ENCODE assay signal across 8 cellular contexts in genomic region chr11:17014321-17014773, GRCh38. TPM values are rescaled to one million over a fixed set of nuclear protein-coding genes. Genes with fewer than 3 reads are reported as not detected.
DNase-seq lines count a peak whose midpoint lies in the region; ATAC-seq, FAIRE-seq and TF ChIP-seq lines count a peak whose summit lies in the region.

Gene PLEKHA7 (minus strand): TSS chr11:17014414. CDS start chr11:17014401, 13 bp downstream.

- no peak for ATAC-seq in HG03378 (IDR thresholded peaks at IDR 0.05; ENCODE audit: unreplicated experiment)
- no peak for ATAC-seq in HG02763 (IDR thresholded peaks at IDR 0.05; ENCODE audit: unreplicated experiment)

- H2BK5ac ChIP-seq in H1 (ENCODE audit: low read depth, low read length): peak within 1 kb of the TSS; percentile 6; the same call in 1 of the 2 replicates

- peaks cover 0 to 9% of the 10 kb centered on the region in 2 experiments; a peak in 2 of 4 replicates for H3K79me2 ChIP-seq in H1 (ENCODE audit: control insufficient read depth in 1 of 2, insufficient read depth in 2 of 2, low read length in 2 of 2)

- peak within 1 kb of the TSS; percentile 92 to 98 for H3K4me2 ChIP-seq in H1 (ENCODE audit: insufficient read depth in 1 of 2, low read depth in 2 of 2, low read length in 2 of 2)

- H2BK12ac ChIP-seq in H1 (ENCODE audit: low read depth, low read length): peak within 1 kb of the TSS; percentile 52; the same call in 1 of the 2 replicates

- H4K91ac ChIP-seq in H1 (replicated peaks; ENCODE audit: insufficient read length, low read length): no peak within 1 kb of the TSS

- H3K27me3 ChIP-seq in Peyer's patch (no peaks in the 10 kb centered on the region), H1 (replicated peaks in 1 of 4; ENCODE audit: control insufficient read depth in 3 of 4, extremely low read depth in 1 of 4, insufficient read depth in 3 of 4, low read length in 3 of 4) (peaks cover 0 to 3% (median 1%) of the 10 kb centered on the region in 4 experiments; a peak in 3 of 7 replicates)

- peak within 1 kb of the TSS; percentile 31 to 97 (median 90) for H3K27ac ChIP-seq in Peyer's patch
- no peak within 1 kb of the TSS for H3K27ac ChIP-seq in H1 (ENCODE audit: low read depth, low read length)

- no peak within 1 kb of the TSS for H3K14ac ChIP-seq in H1 (ENCODE audit: insufficient read length)

- CTCF ChIA-PET in H1 (lab: Charles Lee; ENCODE audit: partially characterized antibody): interaction anchor here (0.6 to 5.2 kb wide), 24 partner anchors 11 to 203 kb away, joined by 3 to 34 read pairs (median 5); no protein-coding TSS in a partner anchor

- POLR2A ChIA-PET in H1 (lab: Charles Lee; ENCODE audit: partially characterized antibody): interaction anchor here (0.8 to 2.3 kb wide), 11 partner anchors 9 to 127 kb away, joined by 3 to 16 read pairs (median 4); partner anchors contain the start of gene RPS13

- peak in 1 of 2 donors; percentile 50 for TF ChIP-seq POLR2A in Peyer's patch (IDR thresholded peaks at IDR 0.05)
- TF ChIP-seq POLR2A in H1 (IDR thresholded peaks at IDR 0.05; ENCODE audit: control extremely low read depth in 1 of 2, low read depth in 2 of 2, low read length in 2 of 2): no peak

- H3K4me3 ChIP-seq in Peyer's patch (peak within 1 kb of the TSS; percentile 70 to 97 (median 82)), H1 (ENCODE audit: extremely low read depth in 1 of 4, insufficient read depth in 2 of 4, low read depth in 3 of 4, low read length in 4 of 4) (peak within 1 kb of the TSS; percentile 76 to 98 (median 90))

- DNase-seq in NCI-H510A treated with DMSO at 0.1 percent for 48 hours (lab: John Stamatoyannopoulos, UW): peak; percentile 14
- no peak for DNase-seq in NCI-H510A (lab: John Stamatoyannopoulos, UW)
- DNase-seq in Peyer's patch: peak in 2 of 3 donors; percentile 56 to 84
- DNase-seq in H1 (ENCODE audit: low read depth in 1 of 2, low spot score in 2 of 2): no peak
- DNase-seq in mucosa of gallbladder (ENCODE audit: low spot score): no peak
- no peak for DNase-seq in OCI-M1 (lab: John Stamatoyannopoulos, UW)

- peak within 1 kb of the TSS; percentile 87 for H2AFZ ChIP-seq in H1 (ENCODE audit: low read length)

- H3K9ac ChIP-seq in H1 (replicated peaks in 1 of 4; ENCODE audit: extremely low read depth in 1 of 4, low read depth in 3 of 4, low read length in 3 of 4): peak within 1 kb of the TSS; percentile 60 to 87 (median 69)

- TF ChIP-seq RAD21 in H1 (IDR thresholded peaks at IDR 0.05 in 1 of 2, conservative IDR thresholded peaks at IDR 0.05 in 1 of 2; ENCODE audit: low read depth in 2 of 2, low read length in 2 of 2): no peak

- FAIRE-seq in H1 (lab: Jason Lieb, UNC): no peak

- H3K9me3 ChIP-seq in Peyer's patch: no peaks in the 10 kb centered on the region
- no peaks in the 10 kb centered on the region for H3K9me3 ChIP-seq in H1 (ENCODE audit: insufficient read depth in 2 of 2, low read depth in 1 of 2, low read length in 1 of 2)

- H2BK15ac ChIP-seq in H1 (ENCODE audit: low read length): peak within 1 kb of the TSS; percentile 54; the same call in 1 of the 2 replicates

- H3K23ac ChIP-seq in H1 (ENCODE audit: insufficient read length): no peak within 1 kb of the TSS

- H3K4me1 ChIP-seq in Peyer's patch: peaks cover 0 to 5% (median 4%) of the 10 kb centered on the region in 4 donors
- H3K4me1 ChIP-seq in H1 (replicated peaks in 1 of 4; ENCODE audit: control insufficient read depth in 3 of 4, insufficient read depth in 4 of 4, low read length in 3 of 4): peaks cover 10 to 27% (median 14%) of the 10 kb centered on the region in 4 experiments; a peak in 6 of 7 replicates

- H4K20me1 ChIP-seq in H1 (replicated peaks in 1 of 2; ENCODE audit: control insufficient read depth in 1 of 2, insufficient read depth in 2 of 2, low read length in 2 of 2): peaks cover 0 to 4% of the 10 kb centered on the region in 2 experiments

- peak within 1 kb of the TSS; percentile 76; the same call in 1 of the 2 replicates for H4K8ac ChIP-seq in H1 (ENCODE audit: extremely low read depth, insufficient read depth, low read length)

- H2AK5ac ChIP-seq in H1 (ENCODE audit: low read depth, low read length): no peak within 1 kb of the TSS

- H3K56ac ChIP-seq in H1 (replicated peaks; ENCODE audit: insufficient read length, low read depth, low read length): peak within 1 kb of the TSS; percentile 70

- H2BK120ac ChIP-seq in H1 (replicated peaks; ENCODE audit: low read depth, low read length): no peak within 1 kb of the TSS

- no peak within 1 kb of the TSS for H2BK20ac ChIP-seq in H1 (ENCODE audit: low read length)

- no peak for TF ChIP-seq EP300 in H1 (IDR thresholded peaks at IDR 0.05; ENCODE audit: borderline replicate concordance in 1 of 2, low read depth in 2 of 2, low read length in 2 of 2)

- WGBS in H1 (ENCODE audit: extremely low coverage in 1 of 2, insufficient coverage in 1 of 2, insufficient read length in 1 of 2, insufficient replicate concordance in 2 of 2, low coverage in 1 of 2, low lambda C conversion rate in 2 of 2, missing lambda C conversion rate in 1 of 2), 2 experiments: no CpG with 5 or more reads among the region's 68 CpGs

- H3K23me2 ChIP-seq in H1 (ENCODE audit: low read depth, low read length): peaks cover 14% of the 10 kb centered on the region

- TF ChIP-seq CTCF in Peyer's patch (IDR thresholded peaks at IDR 0.05): no peak
- no peak for TF ChIP-seq CTCF in H1 (IDR thresholded peaks at IDR 0.05; ENCODE audit: control extremely low read depth in 1 of 3, insufficient read depth in 1 of 3, low read depth in 1 of 3, low read length in 3 of 3)

- peak within 1 kb of the TSS; percentile 95 for H3K18ac ChIP-seq in H1 (ENCODE audit: extremely low read depth, low read length)

- H3K36me3 ChIP-seq in Peyer's patch: no peaks in the 10 kb centered on the region
- no peaks in the 10 kb centered on the region for H3K36me3 ChIP-seq in H1 (ENCODE audit: control insufficient read depth in 2 of 4, insufficient read depth in 4 of 4, low read length in 3 of 4)

- H4K5ac ChIP-seq in H1 (ENCODE audit: insufficient read length, low read depth, low read length): peak within 1 kb of the TSS; percentile 54

- peaks cover 6% of the 10 kb centered on the region for H3K79me1 ChIP-seq in H1 (ENCODE audit: low read depth, low read length)

- H3K4ac ChIP-seq in H1 (replicated peaks; ENCODE audit: insufficient read length, low read depth, low read length): no peak within 1 kb of the TSS

TF ChIP-seq in H1, 55 proteins besides CTCF, POLR2A, EP300 and RAD21:
- TF ChIP-seq TAF7 (optimal IDR thresholded peaks at IDR 0.05; ENCODE audit: borderline replicate concordance, low read depth, low read length): no peak
- TF ChIP-seq NRF1 (IDR thresholded peaks at IDR 0.05; ENCODE audit: low read depth, low read length): no peak
- TF ChIP-seq KDM4A (IDR thresholded peaks at IDR 0.05; ENCODE audit: low read depth, low read length, severe bottlenecking): peak; percentile 20
- 0 out of 2 replicates have a peak, but pooled peaks have one; percentile 21 for TF ChIP-seq RBBP5 (IDR thresholded peaks at IDR 0.05; ENCODE audit: borderline replicate concordance, low read depth, low read length)
TF ChIP-seq in H1: peak in this region for 2.

RNA-seq across cellular contexts. Expression of gene PLEKHA7, which starts in this region (rescaled TPM):
- total RNA-seq in Peyer's patch: 100 to 1,000 TPM; 129 to 211 (median 176) TPM
- 25.0 and 25.6 TPM in 2 replicates for total RNA-seq in H1 (2021; fragmentation: NEBNext Ultra II Directional; extraction: Animal tissue kit (Norgen Biotek cat#: 25700))
- polyA plus RNA-seq in H1 (2011; rRNA removed): 11.4 and 13.6 TPM in 2 replicates
- 14.2 TPM for polyA plus RNA-seq in H1 (2011; cell fraction: cytosol; rRNA removed)
- polyA plus RNA-seq in H1 (2011; cell fraction: nucleus; rRNA removed): 40.4 TPM
- polyA plus RNA-seq in H1 (2012, experiment 1 of 2): 16.2 to 20.0 TPM (median 18.7 TPM) in 4 replicates
- polyA plus RNA-seq in H1 (2012, experiment 2 of 2): 5.2 TPM
- 10.9 TPM for polyA plus RNA-seq in H1 (2013, experiment 1 of 2)
- polyA plus RNA-seq in H1 (2013, experiment 2 of 2): 9.1 TPM
- polyA minus RNA-seq in H1 (2011; rRNA and poly(A)+ RNA removed): 11.7 and 13.8 TPM in 2 replicates
- polyA minus RNA-seq in H1 (2011; cell fraction: cytosol; rRNA and poly(A)+ RNA removed): 11.4 TPM
- 28.0 TPM for polyA minus RNA-seq in H1 (2011; cell fraction: nucleus; rRNA and poly(A)+ RNA removed)
- 60.9 TPM for total RNA-seq in mucosa of gallbladder

Comparison
In these comparisons a context has a peak if more than half of its experiments do, and no peak if none do; other contexts are left out.
1. DNase-seq: peak in NCI-H510A treated with DMSO at 0.1 percent for 48 hours (single experiment) and Peyer's patch (2 of 3); none in NCI-H510A (single experiment), H1 (0 of 2), mucosa of gallbladder (single experiment) and OCI-M1 (single experiment).